Comparison of ENCODE assay signal across 8 cellular contexts in genomic region chrX:101485212-101486064, GRCh38. TPM values are rescaled to one million over a fixed set of nuclear protein-coding genes. Genes with fewer than 3 reads are reported as not detected.
A peak's percentile ranks its signal among the peaks of the same experiment; 100 is the strongest.
DNase-seq lines count a peak whose midpoint lies in the region; ATAC-seq lines count a peak whose summit lies in the region.

Gene ARMCX4, plus strand, starts transcription at chrX:101485456. Its CDS starts 3,134 bp downstream, at chrX:101488590.

- peak within 1 kb of the TSS; percentile 20 for H3K27ac Mint-ChIP-seq in activated CD8-positive, alpha-beta T cell treated with anti-CD3 and anti-CD28 coated beads, Interleukin-2, amount 10 ng/mL, durations not matched to agents 7 days and 5 days

- peak; percentile 71 for ATAC-seq in activated CD8-positive, alpha-beta T cell treated with anti-CD3 and anti-CD28 coated beads, Interleukin-2, amount 10 ng/mL, durations not matched to agents 7 days and 5 days
- no peak for ATAC-seq in HG02981 (IDR thresholded peaks at IDR 0.05; ENCODE audit: unreplicated experiment)

- peak within 1 kb of the TSS; percentile 85 for H3K4me3 ChIP-seq in endocrine pancreas (ENCODE audit: control insufficient read depth, insufficient read depth, low read length)

- peaks cover 7% of the 10 kb centered on the region for H3K4me1 Mint-ChIP-seq in activated CD8-positive, alpha-beta T cell treated with anti-CD3 and anti-CD28 coated beads, Interleukin-2, amount 10 ng/mL, durations not matched to agents 7 days and 5 days (ENCODE audit: low read depth)

- H3K27me3 ChIP-seq in endocrine pancreas (ENCODE audit: control insufficient read depth, insufficient read depth, low read length) = no peaks in the 10 kb centered on the region

- H3K36me3 ChIP-seq in endocrine pancreas (ENCODE audit: control insufficient read depth, insufficient read depth, low read length) = no peaks in the 10 kb centered on the region

- no peaks in the 10 kb centered on the region for H3K4me1 ChIP-seq in endocrine pancreas (ENCODE audit: control insufficient read depth, insufficient read depth, low read length)

- H3K9me3 Mint-ChIP-seq in activated CD8-positive, alpha-beta T cell treated with anti-CD3 and anti-CD28 coated beads, Interleukin-2, amount 10 ng/mL, durations not matched to agents 7 days and 5 days (ENCODE audit: insufficient read depth) = no peaks in the 10 kb centered on the region

- CTCF ChIA-PET in activated CD8-positive, alpha-beta T cell treated with anti-CD3 and anti-CD28 coated beads, Interleukin-2, amount 10 ng/mL, durations not matched to agents 7 days and 5 days (lab: Charles Lee) = no interaction called here

- peak; percentile 67 for DNase-seq in ELR (ENCODE audit: low read depth)
- DNase-seq in NCI-H2029 treated with DMSO at 0.1 percent for 48 hours (lab: John Stamatoyannopoulos, UW) = peak; percentile 7
- peak; percentile 21 for DNase-seq in activated CD8-positive, alpha-beta T cell treated with anti-CD3 and anti-CD28 coated beads, Interleukin-2, amount 10 ng/mL, durations not matched to agents 7 days and 5 days
- DNase-seq in midbrain (lab: John Stamatoyannopoulos, UW) = peak; percentile 48
- DNase-seq in stimulated activated CD8-positive, alpha-beta memory T cell treated with anti-CD3 and anti-CD28 coated beads, Interleukin-15, amount 100 ng/mL, for 48 hours (ENCODE audit: low read depth in 2 of 2) = peak; percentile 2 to 13
- DNase-seq in HuH-7.5 (ENCODE audit: low spot score) = no peak

- peak within 1 kb of the TSS; percentile 69 for H3K4me3 Mint-ChIP-seq in activated CD8-positive, alpha-beta T cell treated with anti-CD3 and anti-CD28 coated beads, Interleukin-2, amount 10 ng/mL, durations not matched to agents 7 days and 5 days

- no peaks in the 10 kb centered on the region for H3K9me3 ChIP-seq in endocrine pancreas (ENCODE audit: control insufficient read depth, low read length)

- POLR2A ChIA-PET in activated CD8-positive, alpha-beta T cell treated with anti-CD3 and anti-CD28 coated beads, Interleukin-2, amount 10 ng/mL, durations not matched to agents 7 days and 5 days (lab: Charles Lee) = no interaction called here

- no peaks in the 10 kb centered on the region for H3K36me3 Mint-ChIP-seq in activated CD8-positive, alpha-beta T cell treated with anti-CD3 and anti-CD28 coated beads, Interleukin-2, amount 10 ng/mL, durations not matched to agents 7 days and 5 days (ENCODE audit: low read depth)

- peaks cover 4% of the 10 kb centered on the region for H3K27me3 Mint-ChIP-seq in activated CD8-positive, alpha-beta T cell treated with anti-CD3 and anti-CD28 coated beads, Interleukin-2, amount 10 ng/mL, durations not matched to agents 7 days and 5 days (ENCODE audit: low read depth)

- peak within 1 kb of the TSS; percentile 89 for H3K9ac ChIP-seq in endocrine pancreas (ENCODE audit: control insufficient read depth, insufficient read depth, low read length)

RNA-seq across cellular contexts. Expression of gene ARMCX4, which starts in this region (rescaled TPM):
- 1 to 10 TPM; 1.2 to 1.5 TPM for total RNA-seq in activated CD8-positive, alpha-beta T cell treated with anti-CD3 and anti-CD28 coated beads, Interleukin-2, amount 10 ng/mL, durations not matched to agents 7 days and 5 days
